Comparison of ENCODE assay signal across 9 cellular contexts in the genomic region with DNA sequence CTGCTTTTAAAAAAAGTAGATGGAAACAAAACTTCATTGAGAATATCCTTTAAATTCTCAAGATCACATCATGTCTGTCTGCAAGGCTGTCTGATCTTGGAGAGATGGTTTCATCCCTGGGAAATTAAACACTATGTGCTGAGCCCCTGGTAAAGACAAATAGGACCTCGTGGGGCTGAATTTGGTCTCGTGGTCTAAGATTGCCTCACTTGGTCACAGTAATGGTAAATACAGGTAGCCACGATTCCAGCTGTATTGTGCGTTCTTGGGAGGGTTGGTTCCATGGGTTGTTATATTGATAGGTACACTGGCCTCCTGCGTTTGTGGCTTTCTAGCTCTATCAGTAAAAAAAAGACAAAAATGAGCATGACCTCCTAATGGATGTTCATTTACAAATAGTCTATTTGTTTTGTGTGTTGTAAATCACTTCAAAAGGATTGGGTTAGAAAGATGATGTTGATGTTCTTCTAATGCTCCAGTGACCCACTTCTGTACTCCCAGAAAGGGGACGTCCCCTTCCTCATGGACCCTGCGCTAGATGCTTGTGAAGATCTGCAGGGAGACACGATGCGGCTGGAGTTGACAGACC.
DNase-seq lines count a peak whose midpoint lies in the region; ATAC-seq, FAIRE-seq and TF ChIP-seq lines count a peak whose summit lies in the region.
"Had no signal": no experiment of that assay in that cellular context is flagged by ENCODE, and none has a peak within 500 bp of the region (broad histone marks: within the 10 kb centered on the region; RNA-seq: fewer than 3 reads in every experiment).

No MANE protein-coding gene starts in this region.

- H3K36me3 ChIP-seq in DND-41 (ENCODE audit: insufficient read depth, low read length) (peaks cover 27% of the 10 kb centered on the region), OCI-LY3 (replicated peaks; ENCODE audit: low read depth, low read length) (peaks cover 35% of the 10 kb centered on the region), endocrine pancreas (ENCODE audit: control insufficient read depth, insufficient read depth, low read length) (no peaks in the 10 kb centered on the region), parathyroid adenoma (ENCODE audit: control insufficient read depth, insufficient read depth, low read length) (no peaks in the 10 kb centered on the region)

- peaks cover 59% of the 10 kb centered on the region for H4K20me1 ChIP-seq in DND-41 (ENCODE audit: insufficient read depth, low read length)
- peaks cover 61% of the 10 kb centered on the region for H4K20me1 ChIP-seq in OCI-LY3 (ENCODE audit: insufficient read depth, low read length)

- H3K27ac ChIP-seq in DND-41 (ENCODE audit: low read length) = peak overlapping the region; percentile 95
- H3K27ac ChIP-seq in OCI-LY3 (ENCODE audit: low read length) = no peak overlapping the region
- H3K27ac ChIP-seq in parathyroid adenoma = peak overlapping the region; percentile 68

- DNase-seq in DND-41 (no peak), kidney tubule cell (ENCODE audit: low spot score) (no peak), 8988T (no peak), cortex of kidney (lab: John Stamatoyannopoulos, UW) (no peak), H54 (ENCODE audit: insufficient read length, low spot score) (no peak)

- H3K4me3 ChIP-seq in DND-41 (ENCODE audit: low read depth in 1 of 2, low read length in 2 of 2) (peak overlapping the region; percentile 76; a peak in 3 of 4 replicates), OCI-LY3 (ENCODE audit: low read length) (peak overlapping the region; percentile 98), endocrine pancreas (ENCODE audit: control insufficient read depth, insufficient read depth, low read length) (peak overlapping the region; percentile 88), parathyroid adenoma (ENCODE audit: low read depth, low read length) (no peak overlapping the region)

- no peak for TF ChIP-seq CTCF in DND-41 (IDR thresholded peaks at IDR 0.05; ENCODE audit: borderline replicate concordance, extremely low read depth, low read length, poor library complexity, severe bottlenecking)
- no peak for TF ChIP-seq CTCF in OCI-LY3 (IDR thresholded peaks at IDR 0.05; ENCODE audit: low read depth, low read length)
- no peak for TF ChIP-seq CTCF in parathyroid adenoma (IDR thresholded peaks at IDR 0.05)

- no peaks in the 10 kb centered on the region for H3K9me3 ChIP-seq in DND-41 (ENCODE audit: insufficient read depth, low read length, severe bottlenecking)
- H3K9me3 ChIP-seq in OCI-LY3 (ENCODE audit: insufficient read depth, low read length) = no peaks in the 10 kb centered on the region
- H3K9me3 ChIP-seq in endocrine pancreas (ENCODE audit: control insufficient read depth, low read length) = no peaks in the 10 kb centered on the region
- H3K9me3 ChIP-seq in parathyroid adenoma (ENCODE audit: control insufficient read depth, low read length) = no peaks in the 10 kb centered on the region

- no peak for TF ChIP-seq POLR2A in H54 (IDR thresholded peaks at IDR 0.05; ENCODE audit: low read depth, low read length)

- H3K4me1 ChIP-seq in DND-41 (ENCODE audit: insufficient read depth, low read length) (peaks cover 40% of the 10 kb centered on the region), OCI-LY3 (ENCODE audit: low read length) (peaks cover 24% of the 10 kb centered on the region), endocrine pancreas (ENCODE audit: control insufficient read depth, insufficient read depth, low read length) (no peaks in the 10 kb centered on the region), parathyroid adenoma (peaks cover 10% of the 10 kb centered on the region)

- FAIRE-seq in H54 (lab: Jason Lieb, UNC) = no peak
- FAIRE-seq: HTR-8/SVneo had no signal

- H2AFZ ChIP-seq in DND-41 (ENCODE audit: low read depth, low read length) (no peak overlapping the region), OCI-LY3 (ENCODE audit: low read depth, low read length) (no peak overlapping the region), parathyroid adenoma (no peak overlapping the region)

- H3K27me3 ChIP-seq in DND-41 (ENCODE audit: insufficient read depth, low read length, poor library complexity) (no peaks in the 10 kb centered on the region), OCI-LY3 (ENCODE audit: low read depth, low read length) (no peaks in the 10 kb centered on the region), endocrine pancreas (ENCODE audit: control insufficient read depth, insufficient read depth, low read length) (no peaks in the 10 kb centered on the region), parathyroid adenoma (ENCODE audit: control insufficient read depth, insufficient read depth, low read length) (no peaks in the 10 kb centered on the region)

- H3K4me2 ChIP-seq in DND-41 (ENCODE audit: insufficient read depth, low read length) (peak overlapping the region; percentile 72), OCI-LY3 (ENCODE audit: low read length) (peak overlapping the region; percentile 94), parathyroid adenoma (ENCODE audit: low read length) (no peak overlapping the region)

- no peak for ATAC-seq in DND-41 (ENCODE audit: insufficient read depth, low read depth)

- H3K9ac ChIP-seq in DND-41 (ENCODE audit: low read depth, low read length) (peak overlapping the region; percentile 98), OCI-LY3 (ENCODE audit: low read length) (peak overlapping the region; percentile 96), endocrine pancreas (ENCODE audit: control insufficient read depth, insufficient read depth, low read length) (no peak overlapping the region), parathyroid adenoma (no peak overlapping the region)

- peaks cover 67% of the 10 kb centered on the region for H3K79me2 ChIP-seq in DND-41 (ENCODE audit: insufficient read depth, low read length)
- peaks cover 67% of the 10 kb centered on the region for H3K79me2 ChIP-seq in OCI-LY3 (ENCODE audit: low read length)
- H3K79me2 ChIP-seq in parathyroid adenoma = peaks cover 29% of the 10 kb centered on the region

Comparison
In these comparisons a context has a peak if more than half of its experiments do, and no peak if none do; other contexts are left out.
1. H3K9ac ChIP-seq: peak in DND-41 (single experiment) and OCI-LY3 (single experiment); none in endocrine pancreas (single experiment) and parathyroid adenoma (single experiment).